In genomic region chr20:54257090-54257816, GRCh38 we compare ENCODE assay signal across 14 cellular contexts. TPM values are rescaled to one million over a fixed set of nuclear protein-coding genes. Genes with fewer than 3 reads are reported as not detected.
A peak's percentile ranks its signal among the peaks of the same experiment; 100 is the strongest.
DNase-seq lines count a peak whose midpoint lies in the region; ATAC-seq, FAIRE-seq and TF ChIP-seq lines count a peak whose summit lies in the region.
"Had no signal": no experiment of that assay in that cellular context is flagged by ENCODE, and none has a peak within 500 bp of the region (broad histone marks: within the 10 kb centered on the region; RNA-seq: fewer than 3 reads in every experiment).

No MANE protein-coding gene starts in this region.

- no peaks in the 10 kb centered on the region for H3K79me2 ChIP-seq in ACC112 (ENCODE audit: control insufficient read depth, insufficient read depth, low read length, unreplicated experiment)
- no peaks in the 10 kb centered on the region for H3K79me2 ChIP-seq in keratinocyte (ENCODE audit: control insufficient read depth, insufficient read depth, low read length)

- no peak overlapping the region for H3K9ac ChIP-seq in keratinocyte (ENCODE audit: control insufficient read depth, extremely low read depth, insufficient read depth, low read length)

- peaks cover 8% of the 10 kb centered on the region for H3K4me1 Mint-ChIP-seq in WTC11
- H3K4me1 Mint-ChIP-seq: B cell had no signal

- no peaks in the 10 kb centered on the region for H3K9me3 ChIP-seq in HEK293 (ENCODE audit: control insufficient read depth, insufficient read depth, low read depth, low read length)
- H3K9me3 ChIP-seq in keratinocyte (ENCODE audit: control insufficient read depth, low read depth, low read length) = no peaks in the 10 kb centered on the region

- DNase-seq in astrocyte of the spinal cord (ENCODE audit: low read depth, low spot score) (peak; percentile 93), keratinocyte (ENCODE audit: low read depth, low spot score) (peak; percentile 49), NCI-H187 treated with DMSO at 0.1 percent for 48 hours (lab: John Stamatoyannopoulos, UW) (no peak), NCI-H1092 (lab: John Stamatoyannopoulos, UW) (no peak), WTC11 (ENCODE audit: low spot score) (no peak), NCI-H1694 (lab: John Stamatoyannopoulos, UW) (no peak)
- DNase-seq: activated CD4-positive, alpha-beta T cell treated with anti-CD3 and anti-CD28 coated beads for 1 hour; Karpas-422; midbrain; SIG-M5 had no signal

- no peaks in the 10 kb centered on the region for H3K9me3 Mint-ChIP-seq in WTC11

- peak overlapping the region; percentile 71 for H3K4me2 ChIP-seq in keratinocyte (ENCODE audit: control insufficient read depth, extremely low read depth, insufficient read depth, low read depth, low read length)

- H3K27me3 ChIP-seq in ACC112 (ENCODE audit: insufficient read depth, low read length) (no peaks in the 10 kb centered on the region), keratinocyte (ENCODE audit: control insufficient read depth, extremely low read depth, insufficient read depth, low read length) (no peaks in the 10 kb centered on the region)

- no peaks in the 10 kb centered on the region for H4K20me1 ChIP-seq in keratinocyte (ENCODE audit: control insufficient read depth, extremely low read depth, insufficient read depth, low read length)

- H3K27ac Mint-ChIP-seq in WTC11 = no peak overlapping the region
- H3K27ac Mint-ChIP-seq: B cell had no signal

- H3K27me3 Mint-ChIP-seq in WTC11 (ENCODE audit: low read depth) = no peaks in the 10 kb centered on the region

- H3K36me3 ChIP-seq in ACC112 (ENCODE audit: insufficient read depth, low read length) (no peaks in the 10 kb centered on the region), HEK293 (ENCODE audit: control insufficient read depth in 2 of 2, insufficient read depth in 1 of 2, low read length in 2 of 2) (no peaks in the 10 kb centered on the region), keratinocyte (ENCODE audit: control insufficient read depth in 2 of 2, extremely low read depth in 1 of 2, insufficient read depth in 2 of 2, low read length in 2 of 2) (no peaks in the 10 kb centered on the region)

- POLR2A ChIA-PET in HEK293 (lab: Yijun Ruan, JAX) (no interaction called here), WTC11 (lab: Charles Lee) (no interaction called here)

- peak; percentile 93 for FAIRE-seq in keratinocyte (lab: Jason Lieb, UNC)
- FAIRE-seq: colon had no signal

- H3K27ac ChIP-seq in ACC112 (ENCODE audit: low read depth, low read length) (peak overlapping the region; percentile 70), HEK293 (ENCODE audit: extremely low read depth, low read depth, low read length) (no peak overlapping the region), keratinocyte (ENCODE audit: control insufficient read depth, insufficient read depth, low read length) (peak overlapping the region; percentile 64)

- H3K4me1 ChIP-seq in ACC112 (ENCODE audit: control insufficient read depth, insufficient read depth, low read length, unreplicated experiment) = peaks cover 37% of the 10 kb centered on the region
- no peaks in the 10 kb centered on the region for H3K4me1 ChIP-seq in HEK293 (ENCODE audit: control insufficient read depth, insufficient read depth, low read length)
- H3K4me1 ChIP-seq in keratinocyte (ENCODE audit: control insufficient read depth, extremely low read depth, insufficient read depth, low read length) = peaks cover 37% of the 10 kb centered on the region

- in situ Hi-C loops in astrocyte of the spinal cord (cut with HindIII; ENCODE audit: low sequenced_read_pairs) = no loop called here

- no peaks in the 10 kb centered on the region for H3K36me3 Mint-ChIP-seq in WTC11

- TF ChIP-seq CTCF in HEK293 (tag by site-specific recombination; IDR thresholded peaks at IDR 0.05) (no peak), astrocyte of the spinal cord (IDR thresholded peaks at IDR 0.05; ENCODE audit: low read depth, low read length) (no peak), keratinocyte (optimal IDR thresholded peaks at IDR 0.05 in 1 of 3, IDR thresholded peaks at IDR 0.05 in 1 of 3, conservative IDR thresholded peaks at IDR 0.05 in 1 of 3; ENCODE audit: extremely low read depth in 1 of 3, insufficient read depth in 2 of 3, low read length in 3 of 3) (no peak), WTC11 (IDR thresholded peaks at IDR 0.05) (no peak)

- H3K4me3 ChIP-seq in ACC112 (ENCODE audit: low read depth, low read length) (peak overlapping the region; percentile 3; the same call in 1 of the 2 replicates), HEK293 (ENCODE audit: low read depth, low read length) (no peak overlapping the region), astrocyte of the spinal cord (ENCODE audit: low read depth, low read length) (no peak overlapping the region), keratinocyte (ENCODE audit: control insufficient read depth in 2 of 3, extremely low read depth in 1 of 3, insufficient read depth in 2 of 3, low read depth in 1 of 3, low read length in 3 of 3) (no peak overlapping the region)

- no peak overlapping the region for H2AFZ ChIP-seq in ACC112 (ENCODE audit: low read length, unreplicated experiment)
- H2AFZ ChIP-seq in keratinocyte (ENCODE audit: control insufficient read depth, low read length) = no peak overlapping the region

- H3K4me3 Mint-ChIP-seq in WTC11 = no peak overlapping the region
- H3K4me3 Mint-ChIP-seq: B cell had no signal

- CTCF ChIA-PET in HEK293 (lab: Yijun Ruan, JAX) (no interaction called here), WTC11 (lab: Charles Lee) (no interaction called here)

- H3K9me1 ChIP-seq in keratinocyte (ENCODE audit: control insufficient read depth, extremely low read depth, insufficient read depth, low read length) = no peaks in the 10 kb centered on the region

- dilution Hi-C loops in keratinocyte (cut with MboI; ENCODE audit: extremely low pct_ligation_motif_present, low sequenced_read_pairs) = no loop called here

- no peak for ATAC-seq in WTC11

TF ChIP-seq in HEK293, 187 proteins besides CTCF, POLR2A, EP300 and RAD21:
- TF ChIP-seq ZNF426 (tag by site-specific recombination; IDR thresholded peaks at IDR 0.05) = 0 out of 2 replicates have a peak, but pooled peaks have one; percentile 2
- TF ChIP-seq ZNF580 (tag by site-specific recombination; IDR thresholded peaks at IDR 0.05) = no peak

TF ChIP-seq in WTC11, 78 proteins besides CTCF, POLR2A, EP300 and RAD21 (continues in another document):
- TF ChIP-seq ATF6 (CRISPR knock-in tag; IDR thresholded peaks at IDR 0.05) = no peak
- no peak for TF ChIP-seq MYBL2 (CRISPR knock-in tag; IDR thresholded peaks at IDR 0.05)
- TF ChIP-seq E2F5 (CRISPR knock-in tag; IDR thresholded peaks at IDR 0.05) = no peak
- TF ChIP-seq HMGA2 (CRISPR knock-in tag; IDR thresholded peaks at IDR 0.05) = no peak
- TF ChIP-seq ZMAT4 (CRISPR knock-in tag; IDR thresholded peaks at IDR 0.05) = no peak
- TF ChIP-seq ZNF671 (CRISPR knock-in tag; IDR thresholded peaks at IDR 0.05) = no peak
- no peak for TF ChIP-seq USF2 (CRISPR knock-in tag; IDR thresholded peaks at IDR 0.05)
- no peak for TF ChIP-seq TP53 (CRISPR knock-in tag; IDR thresholded peaks at IDR 0.05)

RNA-seq across cellular contexts. Expression of gene PFDN4, which starts 49.4 kb away (rescaled TPM):
- polyA plus RNA-seq in keratinocyte = 19.1 to 65.7 TPM (median 39.5 TPM) in 3 replicates
- polyA plus RNA-seq in keratinocyte (2011; ENCODE audit: low read depth) = 34.8 TPM
- polyA plus RNA-seq in keratinocyte (2011; cell fraction: cytosol; rRNA removed) = 48.6 and 86.9 TPM in 2 replicates
- polyA plus RNA-seq in keratinocyte (2011; cell fraction: nucleus; rRNA removed) = 16.4 and 26.9 TPM in 2 replicates
- 38.9 and 41.8 TPM in 2 replicates for polyA plus RNA-seq in keratinocyte (2012; ENCODE audit: low replicate concordance)
- 1.5 to 8.1 TPM in 2 of 3 replicates, not detected in the other for polyA minus RNA-seq in keratinocyte
- polyA minus RNA-seq in keratinocyte (2011; cell fraction: cytosol; rRNA and poly(A)+ RNA removed) = 4.4 TPM
- 1.7 and 3.3 TPM in 2 replicates for polyA minus RNA-seq in keratinocyte (2011; cell fraction: nucleus; rRNA and poly(A)+ RNA removed)
- total RNA-seq in WTC11 (2021) = 90.1 to 94.4 TPM (median 90.5 TPM) in 3 replicates

Comparison
In these comparisons a context has a peak if more than half of its experiments do, and no peak if none do; other contexts are left out.
1. DNase-seq: peak in astrocyte of the spinal cord (single experiment) and keratinocyte (single experiment); none in NCI-H187 treated with DMSO at 0.1 percent for 48 hours (single experiment), NCI-H1092 (single experiment), WTC11 (single experiment) and NCI-H1694 (single experiment).